ENCODE assay signal across 14 cellular contexts in the genomic region with DNA sequence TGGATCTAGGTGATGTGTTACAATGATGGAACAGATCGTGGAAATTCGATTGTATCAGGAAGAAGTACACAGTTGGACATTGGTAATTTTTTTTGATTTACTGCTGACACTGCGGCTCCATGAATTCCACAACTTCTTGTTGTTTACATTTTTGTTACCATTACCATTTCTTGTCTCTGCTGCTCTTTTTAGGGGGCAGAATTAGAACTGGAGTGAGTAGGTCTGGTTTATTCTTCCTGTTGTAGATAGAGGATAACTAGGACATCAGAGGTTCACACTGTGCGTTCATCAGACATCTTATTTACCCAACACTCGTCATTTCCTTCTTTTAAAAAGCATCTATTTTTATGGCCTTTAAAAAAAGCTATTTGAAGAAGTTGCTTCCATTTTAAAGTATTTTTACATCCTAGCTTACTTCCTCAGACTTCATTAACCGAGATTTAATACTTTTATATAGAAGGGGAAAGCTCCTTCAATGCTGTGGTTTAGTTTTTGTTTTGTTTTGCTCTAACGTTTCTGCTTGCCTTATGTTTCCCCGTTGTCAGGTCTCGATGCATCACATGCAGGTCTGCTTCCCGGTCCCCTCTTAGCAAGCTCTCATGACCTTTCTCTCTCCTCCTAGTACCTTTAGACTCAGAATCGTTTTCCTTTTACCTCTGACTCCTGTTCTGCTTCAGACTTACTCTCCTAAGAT.
DNase-seq lines count a peak whose midpoint lies in the region; ATAC-seq and TF ChIP-seq lines count a peak whose summit lies in the region.
"Had no signal": no experiment of that assay in that cellular context is flagged by ENCODE, and none has a peak within 500 bp of the region (broad histone marks: within the 10 kb centered on the region; RNA-seq: fewer than 3 reads in every experiment).

No MANE protein-coding gene starts in this region.

- H2AFZ ChIP-seq in DND-41 (ENCODE audit: low read depth, low read length) (no peak overlapping the region), fibroblast of lung (ENCODE audit: low read length) (no peak overlapping the region)

- H3K4me3 ChIP-seq in DND-41 (ENCODE audit: low read depth in 1 of 2, low read length in 2 of 2), result no peak overlapping the region
- no peak overlapping the region for H3K4me3 ChIP-seq in fibroblast of lung (replicated peaks in 1 of 4; ENCODE audit: control extremely low read depth in 1 of 4, insufficient read depth in 1 of 4, low read depth in 3 of 4, low read length in 4 of 4)
- H3K4me3 ChIP-seq: thyroid gland had no signal

- H3K79me2 ChIP-seq in DND-41 (ENCODE audit: insufficient read depth, low read length), result peaks cover 89% of the 10 kb centered on the region
- H3K79me2 ChIP-seq in fibroblast of lung (ENCODE audit: control insufficient read depth, insufficient read depth, low read length), result peaks cover 4% of the 10 kb centered on the region

- ATAC-seq in DND-41 (ENCODE audit: insufficient read depth, low read depth) (no peak), GM19463 (IDR thresholded peaks at IDR 0.05; ENCODE audit: unreplicated experiment) (peak; percentile 40), HG03432 (IDR thresholded peaks at IDR 0.05; ENCODE audit: unreplicated experiment) (peak; percentile 57), HG03280 (IDR thresholded peaks at IDR 0.05; ENCODE audit: unreplicated experiment) (no peak), HG03460 (IDR thresholded peaks at IDR 0.05; ENCODE audit: unreplicated experiment) (no peak)

- H3K27ac ChIP-seq in DND-41 (ENCODE audit: low read length) (0 out of 2 replicates have a peak overlapping the region, but pooled peaks have one; percentile 16), fibroblast of lung (ENCODE audit: insufficient read depth, low read length) (no peak overlapping the region)

- H3K9ac ChIP-seq in DND-41 (ENCODE audit: low read depth, low read length) (no peak overlapping the region), fibroblast of lung (ENCODE audit: insufficient read depth, low read length) (no peak overlapping the region)

- H3K27me3 ChIP-seq in DND-41 (ENCODE audit: insufficient read depth, low read length, poor library complexity), result no peaks in the 10 kb centered on the region
- no peaks in the 10 kb centered on the region for H3K27me3 ChIP-seq in fibroblast of lung (ENCODE audit: control insufficient read depth, insufficient read depth, low read length)
- H3K27me3 ChIP-seq: thyroid gland had no signal

- peaks cover 5% of the 10 kb centered on the region for H3K4me1 ChIP-seq in DND-41 (ENCODE audit: insufficient read depth, low read length)
- no peaks in the 10 kb centered on the region for H3K4me1 ChIP-seq in fibroblast of lung (ENCODE audit: control insufficient read depth, extremely low read depth, insufficient read depth, low read length)
- H3K4me1 ChIP-seq: Caco-2 had no signal

- TF ChIP-seq CTCF in DND-41 (IDR thresholded peaks at IDR 0.05; ENCODE audit: borderline replicate concordance, extremely low read depth, low read length, poor library complexity, severe bottlenecking) (no peak), fibroblast of lung (conservative IDR thresholded peaks at IDR 0.05 in 1 of 2, IDR thresholded peaks at IDR 0.05 in 1 of 2; ENCODE audit: low read depth in 1 of 2, low read length in 2 of 2) (no peak)

- H4K20me1 ChIP-seq in DND-41 (ENCODE audit: insufficient read depth, low read length) (peaks cover 50% of the 10 kb centered on the region), fibroblast of lung (ENCODE audit: control insufficient read depth, extremely low read depth, insufficient read depth, low read length) (no peaks in the 10 kb centered on the region)

- DNase-seq in DND-41 (no peak), fibroblast of lung (ENCODE audit: low read depth in 2 of 2) (no peak), DMS53 (lab: John Stamatoyannopoulos, UW) (no peak), NCI-H2081 (lab: John Stamatoyannopoulos, UW) (no peak)
- DNase-seq: activated CD4-positive, alpha-beta memory T cell treated with anti-CD3 and anti-CD28 coated beads for 36 hours; Caco-2; cerebellar nuclear complex; head of caudate nucleus; NCI-H2029 treated with DMSO at 0.1 percent for 48 hours; thyroid gland had no signal

- no peaks in the 10 kb centered on the region for H3K9me3 ChIP-seq in DND-41 (ENCODE audit: insufficient read depth, low read length, severe bottlenecking)
- no peaks in the 10 kb centered on the region for H3K9me3 ChIP-seq in fibroblast of lung (ENCODE audit: control insufficient read depth, insufficient read depth, low read depth, low read length)
- H3K9me3 ChIP-seq: Caco-2, thyroid gland had no signal

- H3K36me3 ChIP-seq in DND-41 (ENCODE audit: insufficient read depth, low read length) (peaks cover 17% of the 10 kb centered on the region), fibroblast of lung (ENCODE audit: control insufficient read depth, insufficient read depth, low read length) (no peaks in the 10 kb centered on the region)
- H3K36me3 ChIP-seq: thyroid gland had no signal

- H3K4me2 ChIP-seq in DND-41 (ENCODE audit: insufficient read depth, low read length) (no peak overlapping the region), fibroblast of lung (ENCODE audit: extremely low read depth, insufficient read depth, low read length) (peak overlapping the region; percentile 29)

Comparison
In these comparisons a context has a peak if more than half of its experiments do, and no peak if none do; other contexts are left out.
1. ATAC-seq: peak in GM19463 (single experiment) and HG03432 (single experiment); none in DND-41 (single experiment), HG03280 (single experiment) and HG03460 (single experiment).